12 cellular contexts compared by ENCODE assay signal in the genomic region with DNA sequence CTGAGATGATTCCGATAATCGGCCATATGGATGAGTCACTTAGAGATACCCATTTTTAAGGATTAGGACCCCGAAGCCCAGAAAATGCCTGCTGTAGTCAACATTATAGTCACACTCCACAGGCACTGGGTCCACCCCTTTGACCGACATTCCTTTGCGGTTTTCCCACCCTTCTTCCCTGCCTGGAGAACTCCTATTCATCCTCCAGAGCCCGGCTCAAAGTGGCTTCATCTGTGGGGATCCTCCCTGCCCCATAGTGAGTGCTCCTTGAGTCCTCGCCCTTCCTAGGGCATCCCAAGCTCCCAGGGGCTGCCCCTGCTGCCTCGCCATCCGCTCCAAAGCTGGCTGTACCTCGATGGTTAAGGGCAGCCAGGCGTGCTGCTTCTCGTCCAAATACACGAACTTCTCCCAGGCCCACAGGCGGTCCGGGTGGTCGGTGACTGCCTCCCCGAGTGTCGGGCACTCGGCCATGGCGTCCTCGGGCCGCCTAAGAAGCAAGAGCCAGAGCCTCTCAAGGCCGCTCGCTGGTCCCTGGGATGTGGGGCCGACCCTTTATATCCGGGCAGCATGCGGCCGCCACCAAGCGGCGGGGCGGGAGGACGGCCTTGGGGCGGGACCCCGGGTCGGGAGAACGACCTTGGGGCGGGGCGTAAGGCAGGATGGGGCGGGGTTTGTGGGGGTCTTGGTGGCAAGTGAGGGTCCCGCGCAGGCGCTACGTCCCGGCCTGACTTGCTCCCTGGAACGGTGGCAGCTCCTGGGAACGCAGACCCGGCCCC. TPM values are rescaled to one million over a fixed set of nuclear protein-coding genes. Genes with fewer than 3 reads are reported as not detected.
DNase-seq lines count a peak whose midpoint lies in the region; ATAC-seq, FAIRE-seq and TF ChIP-seq lines count a peak whose summit lies in the region.
"Had no signal": no experiment of that assay in that cellular context is flagged by ENCODE, and none has a peak within 500 bp of the region (broad histone marks: within the 10 kb centered on the region; RNA-seq: fewer than 3 reads in every experiment).

A gene with protein sequence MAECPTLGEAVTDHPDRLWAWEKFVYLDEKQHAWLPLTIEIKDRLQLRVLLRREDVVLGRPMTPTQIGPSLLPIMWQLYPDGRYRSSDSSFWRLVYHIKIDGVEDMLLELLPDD (minus strand): TSS at position 530 of the 776 bp plus-strand sequence. CDS start 59 bp downstream, at position 471.

- no peak for TF ChIP-seq EP300 in HepG2 (IDR thresholded peaks at IDR 0.05; ENCODE audit: low read depth in 2 of 2, low read length in 2 of 2)
- TF ChIP-seq EP300 in HepG2 (CRISPR knock-in tag; IDR thresholded peaks at IDR 0.05; ENCODE audit: borderline replicate concordance) = no peak

- peaks cover 9 to 47% of the 10 kb centered on the region in 2 experiments for H3K27me3 ChIP-seq in HepG2 (ENCODE audit: control insufficient read depth in 1 of 2, insufficient read depth in 2 of 2, low read length in 2 of 2)
- H3K27me3 ChIP-seq: SJSA1 had no signal

- H4K20me1 ChIP-seq in HepG2 (ENCODE audit: insufficient read depth, low read length) = no peaks in the 10 kb centered on the region

- no peaks in the 10 kb centered on the region for H3K4me1 ChIP-seq in HepG2 (ENCODE audit: insufficient read depth, low read length)
- H3K4me1 ChIP-seq: psoas muscle, SJSA1 had no signal

- no peaks in the 10 kb centered on the region for H3K36me3 ChIP-seq in HepG2 (replicated peaks in 1 of 2; ENCODE audit: control insufficient read depth in 1 of 2, insufficient read depth in 2 of 2, low read length in 2 of 2)
- H3K36me3 ChIP-seq: SJSA1 had no signal

- TF ChIP-seq POLR2A in GM18526 (IDR thresholded peaks at IDR 0.05; ENCODE audit: extremely low read depth, insufficient read length) = peak; percentile 99
- no peak for TF ChIP-seq POLR2A in HepG2 (IDR thresholded peaks at IDR 0.05; ENCODE audit: insufficient read depth in 1 of 2, low read depth in 2 of 2, low read length in 2 of 2)

- no peak within 1 kb of the TSS for H3K27ac ChIP-seq in HepG2 (ENCODE audit: extremely low read length, insufficient read depth, low read length)
- H3K27ac ChIP-seq: psoas muscle, SJSA1 had no signal

- H3K9me3 ChIP-seq in HepG2 (ENCODE audit: low read length) = no peaks in the 10 kb centered on the region
- H3K9me3 ChIP-seq: psoas muscle, SJSA1 had no signal

- H2AFZ ChIP-seq in HepG2 (ENCODE audit: low read length) = no peak within 1 kb of the TSS

- WGBS in HepG2 (ENCODE audit: low lambda C conversion rate) = 39% methylated on average over 13 of the region's 47 CpGs

- no peak within 1 kb of the TSS for H3K4me2 ChIP-seq in HepG2 (ENCODE audit: low read depth, low read length)

- CTCF ChIA-PET in HepG2 (lab: Yijun Ruan, JAX; ENCODE audit: low intra/inter-chr PET ratio, low total read pairs) = no interaction called here

- DNase-seq in HepG2 (ENCODE audit: low spot score) (no peak), amniotic stem cell (lab: John Stamatoyannopoulos, UW) (no peak), NCI-H345 (lab: John Stamatoyannopoulos, UW) (no peak), NCI-H526 treated with DMSO at 0.1 percent for 48 hours (lab: John Stamatoyannopoulos, UW) (no peak)
- DNase-seq in stimulated activated CD4-positive, alpha-beta T cell treated with anti-CD3 and anti-CD28 coated beads, Interleukin-1b, Interleukin-23, amount 100 ng/mL, for 48 hours = no peak
- DNase-seq: activated T-cell treated with anti-CD3 and anti-CD28 coated beads, Interleukin-2, amount 50 U/mL, for 1 hour; NCI-H187; psoas muscle had no signal

- no peak for TF ChIP-seq RAD21 in HepG2 (CRISPR knock-in tag; IDR thresholded peaks at IDR 0.05)

- POLR2A ChIA-PET in HepG2 (lab: Yijun Ruan, JAX) = no interaction called here

- ATAC-seq in GM21529 (IDR thresholded peaks at IDR 0.05; ENCODE audit: unreplicated experiment) = peak; percentile 79
- ATAC-seq in HG03175 (IDR thresholded peaks at IDR 0.05; ENCODE audit: unreplicated experiment) = peak; percentile 87
- ATAC-seq in HepG2 = peak; percentile 55; the same call in 2 of the 3 replicates
- ATAC-seq: psoas muscle had no signal

- peak; percentile 29 for TF ChIP-seq CTCF in HepG2 (CRISPR knock-in tag; IDR thresholded peaks at IDR 0.05)

- FAIRE-seq in HepG2 (lab: Jason Lieb, UNC) = no peak

- H3K4me3 ChIP-seq in HepG2 (replicated peaks in 1 of 3; ENCODE audit: insufficient read depth in 1 of 3, low read depth in 2 of 3, low read length in 3 of 3) = no peak within 1 kb of the TSS
- H3K4me3 ChIP-seq: psoas muscle, SJSA1 had no signal

- intact Hi-C loops in HepG2 (cut with micrococcal nuclease; ENCODE audit: unreplicated experiment) = no loop called here

- in situ Hi-C loops in HepG2 (cut with HindIII; ENCODE audit: extremely low pct_ligation_motif_present, low pct_unique_long_range_greater_than_20kb) = no loop called here

- no peak within 1 kb of the TSS for H3K9ac ChIP-seq in HepG2 (ENCODE audit: insufficient read depth, low read depth, low read length)

- BruUV-seq in HepG2 (replicated peaks; lab: Mats Ljungman, UMichigan) = no TSS peak

- no peaks in the 10 kb centered on the region for H3K79me2 ChIP-seq in HepG2 (ENCODE audit: insufficient read depth, low read length)

TF ChIP-seq in HepG2, 621 proteins besides CTCF, POLR2A, EP300 and RAD21 (continues in another document):
- no peak for TF ChIP-seq ZSCAN9 (CRISPR knock-in tag; IDR thresholded peaks at IDR 0.05; ENCODE audit: borderline replicate concordance)
- TF ChIP-seq ZNF441 (CRISPR knock-in tag; IDR thresholded peaks at IDR 0.05; ENCODE audit: borderline replicate concordance) = no peak
- TF ChIP-seq, protein P1, sequence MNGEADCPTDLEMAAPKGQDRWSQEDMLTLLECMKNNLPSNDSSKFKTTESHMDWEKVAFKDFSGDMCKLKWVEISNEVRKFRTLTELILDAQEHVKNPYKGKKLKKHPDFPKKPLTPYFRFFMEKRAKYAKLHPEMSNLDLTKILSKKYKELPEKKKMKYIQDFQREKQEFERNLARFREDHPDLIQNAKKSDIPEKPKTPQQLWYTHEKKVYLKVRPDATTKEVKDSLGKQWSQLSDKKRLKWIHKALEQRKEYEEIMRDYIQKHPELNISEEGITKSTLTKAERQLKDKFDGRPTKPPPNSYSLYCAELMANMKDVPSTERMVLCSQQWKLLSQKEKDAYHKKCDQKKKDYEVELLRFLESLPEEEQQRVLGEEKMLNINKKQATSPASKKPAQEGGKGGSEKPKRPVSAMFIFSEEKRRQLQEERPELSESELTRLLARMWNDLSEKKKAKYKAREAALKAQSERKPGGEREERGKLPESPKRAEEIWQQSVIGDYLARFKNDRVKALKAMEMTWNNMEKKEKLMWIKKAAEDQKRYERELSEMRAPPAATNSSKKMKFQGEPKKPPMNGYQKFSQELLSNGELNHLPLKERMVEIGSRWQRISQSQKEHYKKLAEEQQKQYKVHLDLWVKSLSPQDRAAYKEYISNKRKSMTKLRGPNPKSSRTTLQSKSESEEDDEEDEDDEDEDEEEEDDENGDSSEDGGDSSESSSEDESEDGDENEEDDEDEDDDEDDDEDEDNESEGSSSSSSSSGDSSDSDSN (CRISPR knock-in tag; IDR thresholded peaks at IDR 0.05) = no peak
- no peak for TF ChIP-seq TP53 (CRISPR knock-in tag; conservative IDR thresholded peaks at IDR 0.05)
- no peak for TF ChIP-seq ZNF782 (CRISPR knock-in tag; IDR thresholded peaks at IDR 0.05; ENCODE audit: borderline replicate concordance)
- TF ChIP-seq ZNF550 (CRISPR knock-in tag; IDR thresholded peaks at IDR 0.05; ENCODE audit: borderline replicate concordance) = no peak
- TF ChIP-seq, protein P2, sequence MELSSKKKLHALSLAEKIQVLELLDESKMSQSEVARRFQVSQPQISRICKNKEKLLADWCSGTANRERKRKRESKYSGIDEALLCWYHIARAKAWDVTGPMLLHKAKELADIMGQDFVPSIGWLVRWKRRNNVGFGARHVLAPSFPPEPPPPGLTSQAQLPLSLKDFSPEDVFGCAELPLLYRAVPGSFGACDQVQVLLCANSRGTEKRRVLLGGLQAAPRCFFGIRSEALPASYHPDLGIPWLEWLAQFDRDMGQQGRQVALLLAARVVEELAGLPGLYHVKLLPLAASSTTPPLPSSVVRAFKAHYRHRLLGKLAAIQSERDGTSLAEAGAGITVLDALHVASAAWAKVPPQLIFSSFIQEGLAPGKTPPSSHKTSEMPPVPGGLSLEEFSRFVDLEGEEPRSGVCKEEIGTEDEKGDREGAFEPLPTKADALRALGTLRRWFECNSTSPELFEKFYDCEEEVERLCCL (CRISPR knock-in tag; IDR thresholded peaks at IDR 0.05; ENCODE audit: borderline replicate concordance) = no peak
- TF ChIP-seq ZBTB7A (CRISPR knock-in tag; IDR thresholded peaks at IDR 0.05) = no peak
- TF ChIP-seq ZNF317 (CRISPR knock-in tag; IDR thresholded peaks at IDR 0.05) = no peak
- TF ChIP-seq ZNF205 (CRISPR knock-in tag; IDR thresholded peaks at IDR 0.05) = no peak
- TF ChIP-seq, protein P3, sequence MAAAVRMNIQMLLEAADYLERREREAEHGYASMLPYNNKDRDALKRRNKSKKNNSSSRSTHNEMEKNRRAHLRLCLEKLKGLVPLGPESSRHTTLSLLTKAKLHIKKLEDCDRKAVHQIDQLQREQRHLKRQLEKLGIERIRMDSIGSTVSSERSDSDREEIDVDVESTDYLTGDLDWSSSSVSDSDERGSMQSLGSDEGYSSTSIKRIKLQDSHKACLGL (CRISPR knock-in tag; IDR thresholded peaks at IDR 0.05) = no peak

RNA-seq across cellular contexts. Expression of the gene that starts here (rescaled TPM):
- total RNA-seq in HepG2 (2016; rRNA removed; fragmentation: Illumina TruSeq; extraction: Trizol) = not detected in 2 replicates
- not detected in 2 replicates for total RNA-seq in HepG2 (2016; cell fraction: cytosol; rRNA removed; fragmentation: Illumina TruSeq; extraction: Trizol; ENCODE audit: low read depth)
- not detected in 2 replicates for total RNA-seq in HepG2 (2016; cell fraction: insoluble cytoplasmic fraction; rRNA removed; fragmentation: Illumina TruSeq; extraction: Trizol)
- total RNA-seq in HepG2 (2016; cell fraction: membrane; rRNA removed; fragmentation: Illumina TruSeq; extraction: Trizol) = not detected in 2 replicates
- not detected in 2 replicates for total RNA-seq in HepG2 (2016; cell fraction: nucleus; rRNA removed; fragmentation: Illumina TruSeq; extraction: Trizol)
- not detected in 2 replicates for polyA plus RNA-seq in HepG2 (2011; rRNA removed)
- polyA plus RNA-seq in HepG2 (2011; cell fraction: cytosol; rRNA removed) = not detected in 2 replicates
- polyA plus RNA-seq in HepG2 (2011; cell fraction: nucleus; rRNA removed) = not detected in 2 replicates
- polyA plus RNA-seq in HepG2 (2012) = not detected in 2 replicates
- not detected in 2 replicates for polyA plus RNA-seq in HepG2 (2016; cell fraction: cytosol; fragmentation: Illumina TruSeq; extraction: Trizol; ENCODE audit: low read depth)
- polyA plus RNA-seq in HepG2 (2016; cell fraction: insoluble cytoplasmic fraction; fragmentation: Illumina TruSeq; extraction: Trizol; ENCODE audit: low read depth) = not detected in 2 replicates
- not detected in 2 replicates for polyA plus RNA-seq in HepG2 (2016; cell fraction: membrane; fragmentation: Illumina TruSeq; extraction: Trizol; ENCODE audit: low read depth)
- not detected in 2 replicates for polyA plus RNA-seq in HepG2 (2016; cell fraction: nucleus; fragmentation: Illumina TruSeq; extraction: Trizol; ENCODE audit: insufficient read depth, low read depth)
- polyA minus RNA-seq in HepG2 (2011; rRNA and poly(A)+ RNA removed; ENCODE audit: low replicate concordance) = not detected in 2 replicates
- not detected in 2 replicates for polyA minus RNA-seq in HepG2 (2011; cell fraction: cytosol; rRNA and poly(A)+ RNA removed)
- polyA minus RNA-seq in HepG2 (2011; cell fraction: nucleus; rRNA and poly(A)+ RNA removed) = not detected in 2 replicates
- total RNA-seq: SJSA1 had no signal

Comparison
In these comparisons a context has a peak if more than half of its experiments do, and no peak if none do; other contexts are left out.
1. Peak in ATAC-seq in HepG2; RNA of the gene not detected or under 1 TPM.